In the genomic region with DNA sequence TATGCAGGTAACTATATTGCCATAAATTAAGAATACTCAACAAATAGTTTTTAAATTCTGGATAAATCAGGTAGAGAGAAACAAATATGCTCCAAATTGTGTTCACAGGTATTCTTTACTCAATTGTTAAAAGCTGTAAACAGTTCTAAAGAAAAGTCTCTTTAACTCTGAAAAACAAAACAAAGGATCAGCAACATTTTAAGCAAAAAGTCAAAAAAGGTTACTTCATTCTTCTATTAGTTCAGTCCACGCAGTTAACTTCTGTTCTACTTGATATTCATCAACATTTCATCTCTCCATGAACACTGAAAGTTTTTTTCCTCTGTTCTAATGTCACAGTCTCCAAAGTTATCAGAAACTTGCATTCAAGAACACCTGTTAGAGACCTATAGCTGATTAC, we compare ENCODE assay signal across 22 cellular contexts. TPM values are rescaled to one million over a fixed set of nuclear protein-coding genes. Genes with fewer than 3 reads are reported as not detected.
A peak's percentile ranks its signal among the peaks of the same experiment; 100 is the strongest.
DNase-seq lines count a peak whose midpoint lies in the region; ATAC-seq and TF ChIP-seq lines count a peak whose summit lies in the region.
"Had no signal": no experiment of that assay in that cellular context is flagged by ENCODE, and none has a peak within 500 bp of the region (broad histone marks: within the 10 kb centered on the region; RNA-seq: fewer than 3 reads in every experiment).

No MANE protein-coding gene starts in this region.

- CTCF ChIA-PET in OCI-LY7 (lab: Charles Lee; ENCODE audit: unreplicated experiment): no interaction called here
- CTCF ChIA-PET in T-cell (lab: Charles Lee): no interaction called here

- intact Hi-C loops in OCI-LY7 (cut with micrococcal nuclease; ENCODE audit: unreplicated experiment): no loop called here

- H2BK5ac ChIP-seq in mesendoderm (ENCODE audit: low read length): no peak overlapping the region

- no peak for TF ChIP-seq CTCF in OCI-LY7 (conservative IDR thresholded peaks at IDR 0.05; ENCODE audit: low read length)

- H3K27ac ChIP-seq in OCI-LY7 (ENCODE audit: low read depth, low read length, poor library complexity, severe bottlenecking) (no peak overlapping the region), mesendoderm (ENCODE audit: low read depth, low read length) (no peak overlapping the region)
- H3K27ac ChIP-seq: 22Rv1; A549; BLaER1 treated with 17β-estradiol and CSF1 and Interleukin-3, amounts not matched to agents 10 nM and 100 nM; C4-2B had no signal

- H3K4me3 ChIP-seq in OCI-LY7 (ENCODE audit: low read depth, low read length, poor library complexity, severe bottlenecking) (no peak overlapping the region), mesendoderm (ENCODE audit: low read length) (no peak overlapping the region)
- H3K4me3 ChIP-seq: A549; BLaER1 treated with 17β-estradiol and CSF1 and Interleukin-3, amounts not matched to agents 10 nM and 100 nM; GM12878 had no signal

- no peaks in the 10 kb centered on the region for H3K79me1 ChIP-seq in mesendoderm (ENCODE audit: low read length)

- POLR2A ChIA-PET in OCI-LY7 (lab: Charles Lee) (interaction anchor here (0.6 kb wide), 1 partner anchor 56 kb away, joined by 6 read pairs; no protein-coding TSS in a partner anchor), T-cell (lab: Charles Lee) (no interaction called here)

- H2AK5ac ChIP-seq in mesendoderm (ENCODE audit: low read length): no peak overlapping the region

- ATAC-seq in T-cell (replicated peaks in 1 of 4): no peak
- ATAC-seq: A549; CD8-positive, alpha-beta T cell; GM12878 had no signal

- H2BK120ac ChIP-seq in mesendoderm (ENCODE audit: low read depth, low read length): no peak overlapping the region

- H3K27ac Mint-ChIP-seq in T-cell: no peak overlapping the region
- H3K27ac Mint-ChIP-seq: B cell; CD4-positive, alpha-beta T cell; CD8-positive, alpha-beta T cell had no signal

- H3K4me1 ChIP-seq in OCI-LY7 (ENCODE audit: insufficient read depth, low read length, poor library complexity, severe bottlenecking): no peaks in the 10 kb centered on the region
- no peaks in the 10 kb centered on the region for H3K4me1 ChIP-seq in mesendoderm (ENCODE audit: control insufficient read depth, low read depth, low read length)
- H3K4me1 ChIP-seq: Caco-2 had no signal

- no peak overlapping the region for H3K56ac ChIP-seq in mesendoderm (ENCODE audit: low read length)

- H3K4me1 Mint-ChIP-seq in T-cell: no peaks in the 10 kb centered on the region

- H4K20me1 ChIP-seq in OCI-LY7 (ENCODE audit: insufficient read depth, low read length): no peaks in the 10 kb centered on the region
- H4K20me1 ChIP-seq: BLaER1 treated with 17β-estradiol and CSF1 and Interleukin-3, amounts not matched to agents 10 nM and 100 nM had no signal

- no TSS peak for BruUV-seq in OCI-LY7 (replicated peaks; lab: Mats Ljungman, UMichigan)

- H3K9me2 ChIP-seq in OCI-LY7 (ENCODE audit: insufficient read depth, low read length): no peaks in the 10 kb centered on the region

- H3K4ac ChIP-seq in mesendoderm (ENCODE audit: low read depth, low read length): no peak overlapping the region

- peaks cover 4% of the 10 kb centered on the region for H3K36me3 Mint-ChIP-seq in T-cell
- H3K36me3 Mint-ChIP-seq: CD8-positive, alpha-beta T cell had no signal

- peaks cover 4 to 22% (median 11%) of the 10 kb centered on the region in 3 donors for H3K9me3 Mint-ChIP-seq in T-cell

- H2BK15ac ChIP-seq in mesendoderm (replicated peaks; ENCODE audit: low read depth): no peak overlapping the region

- WGBS in mesendoderm (ENCODE audit: extremely low coverage, insufficient coverage, low lambda C conversion rate): no CpG with 5 or more reads among the region's 1 CpG

- H3K18ac ChIP-seq in mesendoderm (ENCODE audit: low read length): no peak overlapping the region

- no peak overlapping the region for H3K4me2 ChIP-seq in OCI-LY7 (ENCODE audit: low read length)
- H3K4me2 ChIP-seq in mesendoderm (ENCODE audit: low read length): no peak overlapping the region
- H3K4me2 ChIP-seq: A549; BLaER1 treated with 17β-estradiol and CSF1 and Interleukin-3, amounts not matched to agents 10 nM and 100 nM had no signal

- no peak overlapping the region for H3K9ac ChIP-seq in mesendoderm (ENCODE audit: low read length)
- H3K9ac ChIP-seq: BLaER1 treated with 17β-estradiol and CSF1 and Interleukin-3, amounts not matched to agents 10 nM and 100 nM had no signal

- in situ Hi-C loops in Caki2 (cut with HindIII; ENCODE audit: low pct_unique_long_range_greater_than_20kb, low sequenced_read_pairs): no loop called here

- no peak overlapping the region for H2AFZ ChIP-seq in OCI-LY7 (ENCODE audit: low read length)

- no peak overlapping the region for H4K8ac ChIP-seq in mesendoderm (ENCODE audit: low read depth, low read length)

- no peak overlapping the region for H3K23ac ChIP-seq in mesendoderm (ENCODE audit: low read length)

- peaks cover 10 to 24% of the 10 kb centered on the region in 2 donors for H3K27me3 Mint-ChIP-seq in T-cell

- no peaks in the 10 kb centered on the region for H3K79me2 ChIP-seq in OCI-LY7 (ENCODE audit: insufficient read depth, low read depth, low read length)
- H3K79me2 ChIP-seq in mesendoderm (ENCODE audit: control insufficient read depth, insufficient read depth, low read length): no peaks in the 10 kb centered on the region

- no peaks in the 10 kb centered on the region for H3K27me3 ChIP-seq in mesendoderm (ENCODE audit: insufficient read depth, low read length, poor library complexity)
- H3K27me3 ChIP-seq: BLaER1 treated with 17β-estradiol and CSF1 and Interleukin-3, amounts not matched to agents 10 nM and 100 nM had no signal

- H4K5ac ChIP-seq in mesendoderm (ENCODE audit: low read length): no peak overlapping the region

- no peak overlapping the region for H3K4me3 Mint-ChIP-seq in T-cell
- H3K4me3 Mint-ChIP-seq: B cell; CD4-positive, alpha-beta T cell; CD8-positive, alpha-beta T cell had no signal

- H3K36me3 ChIP-seq in OCI-LY7 (ENCODE audit: insufficient read depth, low read length) (no peaks in the 10 kb centered on the region; the same call in 1 of the 2 replicates), mesendoderm (ENCODE audit: control insufficient read depth, insufficient read depth, low read length) (no peaks in the 10 kb centered on the region)
- H3K36me3 ChIP-seq: BLaER1 treated with 17β-estradiol and CSF1 and Interleukin-3, amounts not matched to agents 10 nM and 100 nM had no signal

- DNase-seq in Caki2 (ENCODE audit: low read depth) (peak; percentile 10), OCI-LY7 (ENCODE audit: low spot score) (peak; percentile 23), mesendoderm (peak; percentile 27), NCI-H128 (lab: John Stamatoyannopoulos, UW; ENCODE audit: unreplicated experiment) (no peak), T-cell (no peak)
- DNase-seq: AML-193; Caco-2; CD4-positive, alpha-beta T cell; CD8-positive, alpha-beta T cell; DMS 273 treated with DMSO at 0.1 percent for 48 hours; DMS153; DMS53; DMS79; DND-41; EL; GDM1 had no signal

- H3K9me3 ChIP-seq in OCI-LY7 (ENCODE audit: low read length): peaks cover 31% of the 10 kb centered on the region

RNA-seq across cellular contexts. Expression of a gene that starts 47.9 kb away (rescaled TPM):
- total RNA-seq in Caki2 (2014; rRNA removed; shearing (Covaris generic); ENCODE audit: low replicate concordance): 39.4 and 117 TPM in 2 replicates
- 36.5 and 48.2 TPM in 2 replicates for total RNA-seq in OCI-LY7 (2014; rRNA removed; shearing (Covaris generic))
- total RNA-seq in OCI-LY7 (2022) (43.0 and 48.8 TPM in 2 replicates), T-cell (10 to 100 TPM; 18.4 to 24.2 (median 22.4) TPM)
- polyA plus RNA-seq in mesendoderm (2013, experiment 1 of 2): 18.8 TPM
- polyA plus RNA-seq in mesendoderm (2013, experiment 2 of 2): 18.8 TPM

RNA-seq across cellular contexts. Expression of a gene that starts 59.2 kb away (rescaled TPM):
- total RNA-seq in Caki2 (2014; rRNA removed; shearing (Covaris generic); ENCODE audit: low replicate concordance): 3.2 and 11.5 TPM in 2 replicates
- total RNA-seq in OCI-LY7 (2014; rRNA removed; shearing (Covaris generic)): 49.0 and 56.2 TPM in 2 replicates
- 40.0 and 41.8 TPM in 2 replicates for total RNA-seq in OCI-LY7 (2022)
- polyA plus RNA-seq in mesendoderm (2013, experiment 1 of 2): 32.9 TPM
- polyA plus RNA-seq in mesendoderm (2013, experiment 2 of 2): 34.0 TPM
- 10 to 100 TPM; 28.9 to 42.5 (median 35.6) TPM for total RNA-seq in T-cell

Comparison
In these comparisons a context has a peak if more than half of its experiments do, and no peak if none do; other contexts are left out.
1. DNase-seq: peak in Caki2 (single experiment), OCI-LY7 (single experiment) and mesendoderm (single experiment); none in NCI-H128 (single experiment) and T-cell (0 of 34).